16 cellular contexts compared by ENCODE assay signal in genomic region chr12:13144266-13144828, GRCh38. TPM values are rescaled to one million over a fixed set of nuclear protein-coding genes. Genes with fewer than 3 reads are reported as not detected.
DNase-seq lines count a peak whose midpoint lies in the region; ATAC-seq and TF ChIP-seq lines count a peak whose summit lies in the region.
"Had no signal": no experiment of that assay in that cellular context is flagged by ENCODE, and none has a peak within 500 bp of the region (broad histone marks: within the 10 kb centered on the region; RNA-seq: fewer than 3 reads in every experiment).

No MANE protein-coding gene starts in this region.

- 94 to 100% methylated on average over 2 of the region's 2 CpGs for whole genome bisulfite sequencing in thyroid gland, 2 donors

- no peaks in the 10 kb centered on the region for H3K36me3 Mint-ChIP-seq in activated naive CD4-positive, alpha-beta T cell treated with anti-CD3 and anti-CD28 coated beads for 36 hours (ENCODE audit: low read depth)
- H3K36me3 Mint-ChIP-seq in activated B cell treated with CpG ODN at 0.5 μM for 24 hours (ENCODE audit: low read depth), result no peaks in the 10 kb centered on the region

- H3K36me3 ChIP-seq in thyroid gland, result no peaks in the 10 kb centered on the region
- H3K36me3 ChIP-seq: gastrocnemius medialis had no signal

- ATAC-seq in activated B cell treated with CpG ODN at 0.5 μM for 24 hours (ENCODE audit: low read depth) (peak; percentile 21), HG03342 (IDR thresholded peaks at IDR 0.05; ENCODE audit: unreplicated experiment) (no peak)
- ATAC-seq: gastrocnemius medialis had no signal

- no peak overlapping the region for H3K27ac Mint-ChIP-seq in activated naive CD4-positive, alpha-beta T cell treated with anti-CD3 and anti-CD28 coated beads for 36 hours
- H3K27ac Mint-ChIP-seq in activated B cell treated with CpG ODN at 0.5 μM for 24 hours, result no peak overlapping the region
- H3K27ac Mint-ChIP-seq: progenitor cell of endocrine pancreas had no signal

- H3K4me3 ChIP-seq in thyroid gland (replicated peaks in 1 of 3), result no peak overlapping the region
- H3K4me3 ChIP-seq: gastrocnemius medialis had no signal

- H3K4me3 Mint-ChIP-seq in activated naive CD4-positive, alpha-beta T cell treated with anti-CD3 and anti-CD28 coated beads for 36 hours, result no peak overlapping the region
- H3K4me3 Mint-ChIP-seq in activated B cell treated with CpG ODN at 0.5 μM for 24 hours, result no peak overlapping the region

- H3K4me1 ChIP-seq in thyroid gland, result peaks cover 30 to 50% of the 10 kb centered on the region in 2 donors

- intact Hi-C loops in activated naive CD4-positive, alpha-beta T cell treated with anti-CD3 and anti-CD28 coated beads for 36 hours (cut with micrococcal nuclease), result loop anchor here (1.0 kb wide), 1 partner anchor 52 kb away; the partner anchor contains the start of gene EMP1
- intact Hi-C loops in activated B cell treated with CpG ODN at 0.5 μM for 24 hours (cut with micrococcal nuclease), result no loop called here
- intact Hi-C loops in thyroid gland (cut with DNase I), result no loop called here

- POLR2A ChIA-PET in activated B cell treated with CpG ODN at 0.5 μM for 24 hours (lab: Charles Lee), result no interaction called here

- H3K4me1 Mint-ChIP-seq in activated naive CD4-positive, alpha-beta T cell treated with anti-CD3 and anti-CD28 coated beads for 36 hours (ENCODE audit: low read depth), result peaks cover 19% of the 10 kb centered on the region
- H3K4me1 Mint-ChIP-seq in activated B cell treated with CpG ODN at 0.5 μM for 24 hours, result peaks cover 15% of the 10 kb centered on the region

- H3K9me3 ChIP-seq in thyroid gland, result no peaks in the 10 kb centered on the region
- H3K9me3 ChIP-seq: gastrocnemius medialis had no signal

- CTCF ChIA-PET in activated naive CD4-positive, alpha-beta T cell treated with anti-CD3 and anti-CD28 coated beads for 36 hours (lab: Charles Lee), result interaction anchor here (0.6 to 1.0 kb wide), 2 partner anchors 44 to 68 kb away, joined by 3 to 5 read pairs; no protein-coding TSS in a partner anchor
- CTCF ChIA-PET in activated B cell treated with CpG ODN at 0.5 μM for 24 hours (lab: Charles Lee), result no interaction called here

- H3K9me3 Mint-ChIP-seq in activated naive CD4-positive, alpha-beta T cell treated with anti-CD3 and anti-CD28 coated beads for 36 hours, result no peaks in the 10 kb centered on the region
- H3K9me3 Mint-ChIP-seq in activated B cell treated with CpG ODN at 0.5 μM for 24 hours, result no peaks in the 10 kb centered on the region

- peak overlapping the region in 2 of 3 donors; percentile 25 to 26 for H3K27ac ChIP-seq in thyroid gland
- H3K27ac ChIP-seq: gastrocnemius medialis had no signal

- peak; percentile 27 for DNase-seq in activated naive CD4-positive, alpha-beta T cell treated with anti-CD3 and anti-CD28 coated beads for 36 hours
- DNase-seq in activated naive CD4-positive, alpha-beta T cell treated with Interleukin-2 at 50 U/mL for 16 hours, result no peak
- DNase-seq in MV-4-11 (lab: John Stamatoyannopoulos, UW) (peak; percentile 57), activated B cell treated with CpG ODN at 0.5 μM for 24 hours (no peak), thyroid gland (no peak), kidney glomerular epithelial cell (lab: John Stamatoyannopoulos, UW) (no peak), NCI-H2107 treated with DMSO at 0.1 percent for 48 hours (lab: John Stamatoyannopoulos, UW; ENCODE audit: unreplicated experiment) (no peak)
- DNase-seq: COR-L47, gastrocnemius medialis, Karpas-422, NCI-H345, T-helper 9 cell had no signal

- no peaks in the 10 kb centered on the region for H3K27me3 Mint-ChIP-seq in activated naive CD4-positive, alpha-beta T cell treated with anti-CD3 and anti-CD28 coated beads for 36 hours (ENCODE audit: low read depth)
- H3K27me3 Mint-ChIP-seq in activated B cell treated with CpG ODN at 0.5 μM for 24 hours, result peaks cover 6% of the 10 kb centered on the region

- no peak for TF ChIP-seq CTCF in activated B cell treated with CpG ODN at 0.5 μM for 24 hours (IDR thresholded peaks at IDR 0.05)
- no peak for TF ChIP-seq CTCF in thyroid gland (IDR thresholded peaks at IDR 0.05)

- TF ChIP-seq POLR2A in thyroid gland (IDR thresholded peaks at IDR 0.05), result no peak

- H3K27me3 ChIP-seq in thyroid gland, result no peaks in the 10 kb centered on the region
- H3K27me3 ChIP-seq: gastrocnemius medialis had no signal

RNA-seq across cellular contexts. Expression of gene GSG1, which starts 40.9 kb away (rescaled TPM):
- not detected for total RNA-seq in activated naive CD4-positive, alpha-beta T cell treated with anti-CD3 and anti-CD28 coated beads for 36 hours
- total RNA-seq in activated B cell treated with CpG ODN at 0.5 μM for 24 hours (not detected in 2 replicates), thyroid gland (1 to 10 TPM in 1 of 4 donors, not detected in 3; 1.2 TPM)
- total RNA-seq: gastrocnemius medialis, liver, ureter had no signal

RNA-seq across cellular contexts. Expression of gene EMP1, which starts 52.2 kb away (rescaled TPM):
- 1 to 10 TPM; 3.0 to 4.0 TPM for total RNA-seq in activated naive CD4-positive, alpha-beta T cell treated with anti-CD3 and anti-CD28 coated beads for 36 hours
- total RNA-seq in activated B cell treated with CpG ODN at 0.5 μM for 24 hours (0.39 TPM in 1 of 2 replicates, not detected in the other), thyroid gland (100 to 1,000 TPM; 459 to 634 (median 503) TPM)

Comparison
In these comparisons a context has a peak if more than half of its experiments do, and no peak if none do; other contexts are left out.
1. DNase-seq: peak in activated naive CD4-positive, alpha-beta T cell treated with anti-CD3 and anti-CD28 coated beads for 36 hours (single experiment) and MV-4-11 (single experiment); none in activated naive CD4-positive, alpha-beta T cell treated with Interleukin-2 at 50 U/mL for 16 hours (single experiment), activated B cell treated with CpG ODN at 0.5 μM for 24 hours (single experiment), thyroid gland (0 of 2), kidney glomerular epithelial cell (single experiment) and NCI-H2107 treated with DMSO at 0.1 percent for 48 hours (single experiment).
2. RNA of gene EMP1, which starts 52.2 kb away (total RNA-seq): 459 to 634 TPM in thyroid gland; 3.0 to 4.0 TPM in activated naive CD4-positive, alpha-beta T cell treated with anti-CD3 and anti-CD28 coated beads for 36 hours and 0.39 TPM in activated B cell treated with CpG ODN at 0.5 μM for 24 hours; every median in the first group is over 10 times any median in the second.